7 cellular contexts compared by ENCODE assay signal in genomic region chr21:43412020-43412788, GRCh38. TPM values are rescaled to one million over a fixed set of nuclear protein-coding genes. Genes with fewer than 3 reads are reported as not detected.
DNase-seq lines count a peak whose midpoint lies in the region; ATAC-seq and TF ChIP-seq lines count a peak whose summit lies in the region.
"Not testable (repeated sequence)": the region's sequence is repeated elsewhere in the genome, so short reads cannot be mapped to it uniquely, and the experiment has no call there.

No MANE protein-coding gene starts in this region.

- WGBS in right cardiac atrium: no CpG with 5 or more reads among the region's 28 CpGs

- not testable (repeated sequence) for H3K27ac Mint-ChIP-seq in stimulated activated memory B cell treated with anti-CD40 and anti-IgM and Interleukin-4, amounts not matched to agents 10 μg/mL and 1 μg/mL and 100 μg/mL, for 72 hours

- H3K79me2 ChIP-seq in PC-9 (ENCODE audit: low read depth): not testable (repeated sequence)

- peak; percentile 21 for ATAC-seq in esophagus mucosa
- ATAC-seq in right cardiac atrium: peak in 1 of 2 donors; percentile 8
- ATAC-seq in mucosa of descending colon: peak; percentile 17
- ATAC-seq in stimulated activated memory B cell treated with anti-CD40 and anti-IgM and Interleukin-4, amounts not matched to agents 10 μg/mL and 1 μg/mL and 100 μg/mL, for 72 hours: peak; percentile 34

- H3K27me3 ChIP-seq in PC-9 (ENCODE audit: insufficient read depth, low read depth); right cardiac atrium (ENCODE audit: control insufficient read depth, insufficient read depth): not testable (repeated sequence)

- POLR2A ChIA-PET in PC-9 (lab: Charles Lee; ENCODE audit: unreplicated experiment): not testable (repeated sequence)

- H3K4me1 Mint-ChIP-seq in stimulated activated memory B cell treated with anti-CD40 and anti-IgM and Interleukin-4, amounts not matched to agents 10 μg/mL and 1 μg/mL and 100 μg/mL, for 72 hours: not testable (repeated sequence)

- not testable (repeated sequence) for H2AFZ ChIP-seq in PC-9

- not testable (repeated sequence) for H3K4me1 ChIP-seq in PC-9 (replicated peaks; ENCODE audit: insufficient read depth); right cardiac atrium (ENCODE audit: control insufficient read depth, insufficient read depth, low read length); mucosa of descending colon (ENCODE audit: low read depth)

- not testable (repeated sequence) for H3K27ac ChIP-seq in PC-9; right cardiac atrium (ENCODE audit: low read length)

- not testable (repeated sequence) for TF ChIP-seq CTCF in PC-9 (conservative IDR thresholded peaks at IDR 0.05); mucosa of descending colon (IDR thresholded peaks at IDR 0.05)

- not testable (repeated sequence) for H4K20me1 ChIP-seq in PC-9 (ENCODE audit: insufficient read depth)

- H3K36me3 Mint-ChIP-seq in stimulated activated memory B cell treated with anti-CD40 and anti-IgM and Interleukin-4, amounts not matched to agents 10 μg/mL and 1 μg/mL and 100 μg/mL, for 72 hours: not testable (repeated sequence)

- CTCF ChIA-PET in PC-9 (lab: Charles Lee): not testable (repeated sequence)

- peak; percentile 79 for DNase-seq in ELF-1 (ENCODE audit: low read depth, low spot score)
- DNase-seq in PC-9: peak; percentile 41 to 56
- DNase-seq in SW480 (ENCODE audit: low spot score): peak; percentile 1
- DNase-seq in right cardiac atrium: peak in 2 of 3 donors; percentile 8 to 26
- DNase-seq in mucosa of descending colon: not testable (repeated sequence)

- not testable (repeated sequence) for H3K9me3 Mint-ChIP-seq in stimulated activated memory B cell treated with anti-CD40 and anti-IgM and Interleukin-4, amounts not matched to agents 10 μg/mL and 1 μg/mL and 100 μg/mL, for 72 hours

- not testable (repeated sequence) for H3K4me2 ChIP-seq in PC-9

- not testable (repeated sequence) for H3K27me3 Mint-ChIP-seq in stimulated activated memory B cell treated with anti-CD40 and anti-IgM and Interleukin-4, amounts not matched to agents 10 μg/mL and 1 μg/mL and 100 μg/mL, for 72 hours

- H3F3A ChIP-seq in PC-9 (ENCODE audit: insufficient read depth, low read depth): not testable (repeated sequence)

- not testable (repeated sequence) for H3K36me3 ChIP-seq in PC-9 (ENCODE audit: low read depth); mucosa of descending colon (ENCODE audit: low read depth)

- H3K4me3 Mint-ChIP-seq in stimulated activated memory B cell treated with anti-CD40 and anti-IgM and Interleukin-4, amounts not matched to agents 10 μg/mL and 1 μg/mL and 100 μg/mL, for 72 hours: not testable (repeated sequence)

- H3K9me3 ChIP-seq in PC-9 (ENCODE audit: insufficient read depth, low read depth); right cardiac atrium (ENCODE audit: control insufficient read depth, low read length); mucosa of descending colon: not testable (repeated sequence)

- not testable (repeated sequence) for H3K4me3 ChIP-seq in PC-9; right cardiac atrium (ENCODE audit: low read length); mucosa of descending colon

- intact Hi-C loops in PC-9 (cut with micrococcal nuclease; ENCODE audit: unreplicated experiment); right cardiac atrium (cut with DNase I); mucosa of descending colon (cut with DNase I, micrococcal nuclease): not testable (repeated sequence)

- BruUV-seq in PC-9 (replicated peaks; lab: Mats Ljungman, UMichigan): not testable (repeated sequence)

- not testable (repeated sequence) for H3K9me2 ChIP-seq in PC-9 (ENCODE audit: insufficient read depth)

RNA-seq across cellular contexts. Expression of gene SIK1, which starts 14.7 kb away (rescaled TPM):
- 28.5 and 37.7 TPM in 2 replicates for total RNA-seq in PC-9 (2021)
- 16.5 TPM for total RNA-seq in esophagus mucosa
- total RNA-seq in right cardiac atrium: 10 to 100 TPM; 13.0 to 63.9 (median 19.4) TPM
- polyA plus RNA-seq in right cardiac atrium: 7.7 TPM
- total RNA-seq in mucosa of descending colon: 10 to 100 TPM in 1 of 3 donors, 1 to 10 TPM in 2; 5.5 to 40.5 (median 7.9) TPM
